In the genomic region with DNA sequence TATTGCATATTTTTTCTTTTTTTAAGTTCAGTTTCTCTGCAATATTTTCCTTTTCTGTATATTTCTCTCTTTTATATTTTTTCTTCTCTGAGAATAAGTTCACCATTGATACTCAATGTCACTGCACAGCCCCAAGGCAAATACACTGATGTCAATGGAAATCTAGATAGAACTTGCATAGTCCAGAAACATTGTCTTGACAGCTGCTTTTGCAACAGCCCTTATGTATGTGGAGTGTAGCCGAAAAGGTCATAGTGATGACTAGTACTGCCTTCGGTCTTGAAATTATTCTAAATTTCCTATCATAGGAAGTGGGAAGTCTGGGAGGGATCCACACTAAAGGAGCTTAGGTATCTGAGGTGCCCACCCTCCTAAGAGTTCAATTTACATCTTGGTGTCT, we compare ENCODE assay signal across 15 cellular contexts.
A peak's percentile ranks its signal among the peaks of the same experiment; 100 is the strongest.
DNase-seq lines count a peak whose midpoint lies in the region; ATAC-seq and TF ChIP-seq lines count a peak whose summit lies in the region.
"Had no signal": no experiment of that assay in that cellular context is flagged by ENCODE, and none has a peak within 500 bp of the region (broad histone marks: within the 10 kb centered on the region; RNA-seq: fewer than 3 reads in every experiment).

No MANE protein-coding gene starts in this region.

- DNase-seq in SK-MEL-5 (ENCODE audit: low read depth, low spot score) (peak; percentile 78), epithelial cell of esophagus (ENCODE audit: low read depth) (peak; percentile 13), retina (peak; percentile 40)
- no peak for DNase-seq in activated CD4-positive, alpha-beta T cell treated with anti-CD3 and anti-CD28 coated beads, Interleukin-2, amount 50 U/mL, for 48 hours
- DNase-seq in stimulated activated CD8-positive, alpha-beta memory T cell treated with anti-CD3 and anti-CD28 coated beads, Interleukin-4, amount 100 ng/mL, for 48 hours, result no peak
- DNase-seq: 8988T; ACHN; Caco-2; Calu3; CD4-positive, alpha-beta T cell; CD8-positive, alpha-beta T cell; DMS79 treated with DMSO at 0.1 percent for 48 hours; GF-D8 had no signal

- TF ChIP-seq CTCF in epithelial cell of esophagus (IDR thresholded peaks at IDR 0.05; ENCODE audit: insufficient read depth, low read depth, low read length, missing control alignments), result no peak

- no peak for ATAC-seq in GM19463 (IDR thresholded peaks at IDR 0.05; ENCODE audit: unreplicated experiment)
- ATAC-seq: CD8-positive, alpha-beta T cell had no signal

- H3K4me3 ChIP-seq in epithelial cell of esophagus (ENCODE audit: low read length), result no peak overlapping the region
- H3K4me3 ChIP-seq: BLaER1 treated with 17β-estradiol and CSF1 and Interleukin-3, amounts not matched to agents 10 nM and 100 nM had no signal

- in situ Hi-C loops in SK-MEL-5 (cut with HindIII; ENCODE audit: low pct_unique_long_range_greater_than_20kb, low sequenced_read_pairs), result no loop called here

Comparison
In these comparisons a context has a peak if more than half of its experiments do, and no peak if none do; other contexts are left out.
1. DNase-seq: peak in SK-MEL-5 (single experiment), epithelial cell of esophagus (single experiment) and retina (single experiment); none in activated CD4-positive, alpha-beta T cell treated with anti-CD3 and anti-CD28 coated beads, Interleukin-2, amount 50 U/mL, for 48 hours (0 of 2) and stimulated activated CD8-positive, alpha-beta memory T cell treated with anti-CD3 and anti-CD28 coated beads, Interleukin-4, amount 100 ng/mL, for 48 hours (single experiment).